Comparison of ENCODE assay signal across 8 cellular contexts in the genomic region with DNA sequence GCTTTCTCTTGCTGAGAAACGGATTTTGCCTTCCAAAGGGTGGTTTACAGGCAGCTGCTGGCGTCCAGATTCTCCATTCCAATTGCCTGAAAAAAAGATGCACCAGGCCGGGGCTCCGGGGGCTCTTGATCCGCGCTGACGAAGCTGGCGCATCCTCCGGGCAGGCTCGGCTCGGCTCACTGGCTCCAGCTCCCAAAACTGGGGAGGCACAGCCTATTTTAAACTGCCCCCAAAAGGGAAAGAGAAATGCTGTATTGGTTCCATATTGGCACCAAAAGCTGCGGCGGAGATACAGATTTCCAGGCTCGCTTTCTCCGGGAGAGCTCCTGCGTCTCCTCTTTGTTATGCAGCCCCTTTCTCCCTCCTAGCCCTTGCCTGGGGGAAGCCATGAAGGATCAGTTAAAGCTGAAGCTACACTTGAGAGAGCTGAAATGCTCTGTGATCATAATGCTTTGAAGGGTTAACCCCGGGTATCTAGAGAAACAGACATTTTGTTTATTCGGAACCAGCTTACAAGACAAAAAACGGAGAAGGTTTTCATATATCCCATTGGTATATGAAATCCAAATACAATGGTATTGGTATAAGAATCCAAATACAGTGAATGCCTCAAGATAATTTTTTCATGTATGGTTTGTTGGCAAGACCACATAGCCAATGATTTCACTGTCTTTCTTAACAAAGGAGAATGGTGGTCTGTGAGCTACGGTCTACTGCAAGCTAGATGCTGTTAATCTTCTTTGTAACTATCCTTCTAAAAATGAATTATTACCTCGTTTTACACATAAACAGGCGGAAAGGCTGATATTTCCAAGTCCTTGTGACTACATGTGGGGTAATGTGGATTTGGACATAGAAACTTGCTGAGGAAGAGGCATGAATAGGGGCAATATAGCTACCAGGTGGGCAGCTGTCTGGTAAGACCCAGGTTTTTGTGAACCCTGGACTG. TPM values are rescaled to one million over a fixed set of nuclear protein-coding genes. Genes with fewer than 3 reads are reported as not detected.
DNase-seq lines count a peak whose midpoint lies in the region; ATAC-seq, FAIRE-seq and TF ChIP-seq lines count a peak whose summit lies in the region.

No MANE protein-coding gene starts in this region.

- H3K27me3 ChIP-seq in NT2/D1 (ENCODE audit: insufficient read depth, insufficient read length) (no peaks in the 10 kb centered on the region), spleen (replicated peaks in 1 of 7) (peaks cover 0 to 15% (median 0%) of the 10 kb centered on the region in 7 donors)

- peak; percentile 31 for ATAC-seq in HG02623 (IDR thresholded peaks at IDR 0.05; ENCODE audit: unreplicated experiment)

- H3K4me1 ChIP-seq in NT2/D1 (ENCODE audit: insufficient read depth, insufficient read length), result no peaks in the 10 kb centered on the region
- peaks cover 0 to 2% of the 10 kb centered on the region in 2 donors for H3K4me1 ChIP-seq in kidney (ENCODE audit: control insufficient read depth in 1 of 2, insufficient read depth in 1 of 2, low read depth in 1 of 2, low read length in 2 of 2)
- peaks cover 0 to 48% (median 11%) of the 10 kb centered on the region in 6 donors for H3K4me1 ChIP-seq in spleen

- H3K36me3 ChIP-seq in NT2/D1 (ENCODE audit: insufficient read depth, insufficient read length, low read length) (peaks cover 14% of the 10 kb centered on the region), kidney (ENCODE audit: control insufficient read depth in 1 of 2, insufficient read depth in 2 of 2, low read length in 2 of 2) (no peaks in the 10 kb centered on the region), spleen (no peaks in the 10 kb centered on the region)

- intact Hi-C loops in kidney (cut with DNase I), result no loop called here
- intact Hi-C loops in spleen (cut with DNase I; ENCODE audit: low total_unique reads), result no loop called here

- DNase-seq in GM12865 (ENCODE audit: low read depth) (no peak), NT2/D1 (ENCODE audit: low read depth, low spot score) (peak; percentile 57), cerebellum (ENCODE audit: low spot score) (peak; percentile 46), kidney (peak; percentile 55), spleen (peak; percentile 76), epidermal melanocyte (ENCODE audit: insufficient read length, low spot score) (no peak), NK-92 (lab: John Stamatoyannopoulos, UW; ENCODE audit: unreplicated experiment) (no peak)

- peak overlapping the region; percentile 55 to 67 for H3K27ac ChIP-seq in kidney (ENCODE audit: low read depth in 2 of 2, low read length in 2 of 2)
- peak overlapping the region; percentile 6 to 85 (median 66) for H3K27ac ChIP-seq in spleen

- peak overlapping the region; percentile 79 for H3K4me3 ChIP-seq in GM12865 (ENCODE audit: low read depth, low read length)
- peak overlapping the region; percentile 80 for H3K4me3 ChIP-seq in NT2/D1 (ENCODE audit: insufficient read length, low read depth)
- peak overlapping the region; percentile 69 for H3K4me3 ChIP-seq in kidney (ENCODE audit: low read length in 2 of 2)
- H3K4me3 ChIP-seq in spleen, result peak overlapping the region; percentile 50 to 78 (median 58)

- TF ChIP-seq POLR2A in spleen (IDR thresholded peaks at IDR 0.05), result no peak

- FAIRE-seq in kidney (lab: Jason Lieb, UNC), result no peak

- H3K9ac ChIP-seq in NT2/D1 (ENCODE audit: insufficient read length, low read depth) (peak overlapping the region; percentile 91), kidney (ENCODE audit: low read length in 2 of 2) (peak overlapping the region; percentile 29 to 55)

- H3K9me3 ChIP-seq in NT2/D1 (ENCODE audit: insufficient read depth, low read length) (no peaks in the 10 kb centered on the region), kidney (ENCODE audit: control insufficient read depth in 1 of 2, low read length in 2 of 2) (no peaks in the 10 kb centered on the region), spleen (no peaks in the 10 kb centered on the region)

- WGBS in spleen, 5 donors, result 4 to 9% (median 7%) methylated on average over 15 to 22 of the region's 22 CpGs

- no peak for TF ChIP-seq CTCF in GM12865 (IDR thresholded peaks at IDR 0.05; ENCODE audit: insufficient read depth, low read depth, low read length, missing control alignments)
- TF ChIP-seq CTCF in kidney (IDR thresholded peaks at IDR 0.05; ENCODE audit: borderline replicate concordance, extremely low read depth, insufficient read depth), result no peak
- TF ChIP-seq CTCF in spleen (IDR thresholded peaks at IDR 0.05 in 8 of 11, conservative IDR thresholded peaks at IDR 0.05 in 3 of 11), result no peak

RNA-seq across cellular contexts. Expression of gene CD200, which starts 0.7 kb away (rescaled TPM):
- total RNA-seq in cerebellum (49.4 TPM), kidney (16.8 TPM), spleen (1 to 10 TPM; 4.8 to 9.3 (median 6.9) TPM)
- polyA plus RNA-seq in kidney (ENCODE audit: insufficient read depth, low read depth, low replicate concordance) (8.5 TPM), spleen (10 to 100 TPM in 1 of 3 donors, 1 to 10 TPM in 2; 4.3 to 13.1 (median 4.5) TPM)

RNA-seq across cellular contexts. Expression of gene SLC9C1, which starts 39.6 kb away (rescaled TPM):
- total RNA-seq in cerebellum (0.45 TPM), kidney (1.2 TPM), spleen (under 1 TPM in 1 of 7 donors, not detected in 6; 0.18 TPM)
- polyA plus RNA-seq in kidney (ENCODE audit: insufficient read depth, low read depth, low replicate concordance) (0.09 TPM), spleen (under 1 TPM in 1 of 3 donors, not detected in 2; 0.05 TPM)

Comparison
In these comparisons a context has a peak if more than half of its experiments do, and no peak if none do; other contexts are left out.
1. DNase-seq: peak in NT2/D1 (single experiment), cerebellum (single experiment), kidney (single experiment) and spleen (single experiment); none in GM12865 (single experiment), epidermal melanocyte (single experiment) and NK-92 (single experiment).
2. Peak in every context shown above with its lines, with median percentiles within 50 percentile points of each other: H3K4me3 ChIP-seq.